13 cellular contexts compared by ENCODE assay signal in genomic region chr7:100367676-100368613, GRCh38.
A peak's percentile ranks its signal among the peaks of the same experiment; 100 is the strongest.
DNase-seq lines count a peak whose midpoint lies in the region; FAIRE-seq and TF ChIP-seq lines count a peak whose summit lies in the region.
"Had no signal": no experiment of that assay in that cellular context is flagged by ENCODE, and none has a peak within 500 bp of the region (broad histone marks: within the 10 kb centered on the region; RNA-seq: fewer than 3 reads in every experiment).

No MANE protein-coding gene starts in this region.

- H3K4me1 Mint-ChIP-seq in dendritic cell treated with granulocyte-macrophage colony-stimulating factor and Interleukin-4, amounts not matched to agents 40 ng/mL and 50 ng/mL, for 4 days (ENCODE audit: low read depth): peaks cover 96% of the 10 kb centered on the region
- H3K4me1 Mint-ChIP-seq in activated naive CD4-positive, alpha-beta T cell treated with anti-CD3 and anti-CD28 coated beads, Interleukin-2, amount 10 ng/mL, durations not matched to agents 7 days and 5 days: peaks cover 38% of the 10 kb centered on the region

- H3K27ac Mint-ChIP-seq in dendritic cell treated with granulocyte-macrophage colony-stimulating factor and Interleukin-4, amounts not matched to agents 40 ng/mL and 50 ng/mL, for 4 days: peak overlapping the region; percentile 88
- H3K27ac Mint-ChIP-seq in activated naive CD4-positive, alpha-beta T cell treated with anti-CD3 and anti-CD28 coated beads, Interleukin-2, amount 10 ng/mL, durations not matched to agents 7 days and 5 days: no peak overlapping the region
- H3K27ac Mint-ChIP-seq: activated naive CD4-positive, alpha-beta T cell treated with anti-CD3 and anti-CD28 coated beads for 36 hours had no signal

- intact Hi-C loops in dendritic cell treated with granulocyte-macrophage colony-stimulating factor and Interleukin-4, amounts not matched to agents 40 ng/mL and 50 ng/mL, for 4 days (cut with micrococcal nuclease): loop anchor here (2.0 kb wide), 1 partner anchor 61 kb away; the partner anchor contains the start of genes MEPCE and ZCWPW1

- CTCF ChIA-PET in activated naive CD4-positive, alpha-beta T cell treated with anti-CD3 and anti-CD28 coated beads, Interleukin-2, amount 10 ng/mL, durations not matched to agents 7 days and 5 days (lab: Charles Lee): interaction anchor here (0.6 to 1.2 kb wide), 2 partner anchors 85 to 88 kb away, joined by 3 read pairs; no protein-coding TSS in a partner anchor

- no peaks in the 10 kb centered on the region for H3K9me3 Mint-ChIP-seq in dendritic cell treated with granulocyte-macrophage colony-stimulating factor and Interleukin-4, amounts not matched to agents 40 ng/mL and 50 ng/mL, for 4 days
- H3K9me3 Mint-ChIP-seq in activated naive CD4-positive, alpha-beta T cell treated with anti-CD3 and anti-CD28 coated beads, Interleukin-2, amount 10 ng/mL, durations not matched to agents 7 days and 5 days: no peaks in the 10 kb centered on the region

- H3K4me3 Mint-ChIP-seq in dendritic cell treated with granulocyte-macrophage colony-stimulating factor and Interleukin-4, amounts not matched to agents 40 ng/mL and 50 ng/mL, for 4 days: no peak overlapping the region
- H3K4me3 Mint-ChIP-seq in activated naive CD4-positive, alpha-beta T cell treated with anti-CD3 and anti-CD28 coated beads, Interleukin-2, amount 10 ng/mL, durations not matched to agents 7 days and 5 days: no peak overlapping the region
- H3K4me3 Mint-ChIP-seq: activated naive CD4-positive, alpha-beta T cell treated with anti-CD3 and anti-CD28 coated beads for 36 hours had no signal

- DNase-seq in GM12865 (ENCODE audit: low read depth) (peak; percentile 62), NOMO-1 treated with DMSO at 0.1 percent for 48 hours (lab: John Stamatoyannopoulos, UW; ENCODE audit: unreplicated experiment) (peak; percentile 21), pons (ENCODE audit: low spot score) (peak; percentile 29), HTR-8/SVneo (ENCODE audit: insufficient read length, low spot score) (no peak), NCI-H2081 treated with DMSO at 0.1 percent for 48 hours (lab: John Stamatoyannopoulos, UW) (no peak)
- no peak for DNase-seq in activated naive CD4-positive, alpha-beta T cell treated with anti-CD3 and anti-CD28 coated beads, Interleukin-2, amount 10 ng/mL, durations not matched to agents 7 days and 5 days
- no peak for DNase-seq in effector CD8-positive, alpha-beta T cell (lab: John Stamatoyannopoulos, UW)
- DNase-seq: activated CD4-positive, CD25-positive, alpha-beta regulatory T cell; activated naive CD4-positive, alpha-beta T cell treated with anti-CD3 and anti-CD28 coated beads for 36 hours; RPMI8226 had no signal

- no peak overlapping the region for H3K4me3 ChIP-seq in GM12865 (ENCODE audit: low read depth, low read length)
- H3K4me3 ChIP-seq: vagina had no signal

- peaks cover 29% of the 10 kb centered on the region for H3K36me3 Mint-ChIP-seq in dendritic cell treated with granulocyte-macrophage colony-stimulating factor and Interleukin-4, amounts not matched to agents 40 ng/mL and 50 ng/mL, for 4 days (ENCODE audit: low read depth)
- H3K36me3 Mint-ChIP-seq in activated naive CD4-positive, alpha-beta T cell treated with anti-CD3 and anti-CD28 coated beads, Interleukin-2, amount 10 ng/mL, durations not matched to agents 7 days and 5 days: peaks cover 29% of the 10 kb centered on the region

- no peak for FAIRE-seq in HTR-8/SVneo (lab: Jason Lieb, UNC)
- FAIRE-seq: endometrium had no signal

- no peak for TF ChIP-seq CTCF in GM12865 (IDR thresholded peaks at IDR 0.05; ENCODE audit: insufficient read depth, low read depth, low read length, missing control alignments)

- H3K27me3 Mint-ChIP-seq in dendritic cell treated with granulocyte-macrophage colony-stimulating factor and Interleukin-4, amounts not matched to agents 40 ng/mL and 50 ng/mL, for 4 days: no peaks in the 10 kb centered on the region
- H3K27me3 Mint-ChIP-seq in activated naive CD4-positive, alpha-beta T cell treated with anti-CD3 and anti-CD28 coated beads, Interleukin-2, amount 10 ng/mL, durations not matched to agents 7 days and 5 days: no peaks in the 10 kb centered on the region

Comparison
In these comparisons a context has a peak if more than half of its experiments do, and no peak if none do; other contexts are left out.
1. DNase-seq: peak in GM12865 (single experiment), NOMO-1 treated with DMSO at 0.1 percent for 48 hours (single experiment) and pons (single experiment); none in activated naive CD4-positive, alpha-beta T cell treated with anti-CD3 and anti-CD28 coated beads, Interleukin-2, amount 10 ng/mL, durations not matched to agents 7 days and 5 days (single experiment), HTR-8/SVneo (single experiment), effector CD8-positive, alpha-beta T cell (single experiment) and NCI-H2081 treated with DMSO at 0.1 percent for 48 hours (single experiment).